In the genomic region with DNA sequence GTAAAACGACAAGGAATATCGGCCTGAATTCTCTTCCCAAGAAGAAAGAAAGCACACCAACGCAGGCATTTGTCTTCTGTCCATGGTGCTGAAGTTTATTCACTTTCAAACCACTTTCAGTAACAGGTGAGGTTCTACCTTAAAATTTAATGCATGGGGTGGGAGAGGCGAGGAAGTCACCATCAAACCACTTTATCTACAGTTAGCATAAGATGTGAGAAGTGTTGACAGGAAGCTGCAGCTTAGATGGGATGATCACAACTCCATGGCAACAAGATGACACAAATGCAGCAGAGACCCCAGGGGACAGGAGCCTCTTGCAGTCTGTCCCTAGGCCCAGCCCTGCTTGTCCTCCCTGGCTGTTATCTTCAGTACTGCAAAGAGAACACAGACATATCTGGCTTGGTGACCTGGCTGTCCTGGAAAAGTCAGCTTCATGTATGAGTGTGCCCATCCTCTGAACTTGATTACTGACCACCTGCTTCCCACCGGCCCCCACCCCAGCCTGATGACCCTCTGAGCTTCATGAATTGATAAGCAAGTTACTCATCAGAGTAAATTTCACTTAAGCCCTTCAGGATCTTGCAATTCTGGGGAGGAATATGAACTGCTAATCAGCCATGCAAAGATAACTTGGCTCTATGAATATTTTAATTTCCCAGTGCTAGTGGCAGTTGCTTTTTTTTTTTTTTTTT, we compare ENCODE assay signal across 11 cellular contexts. TPM values are rescaled to one million over a fixed set of nuclear protein-coding genes. Genes with fewer than 3 reads are reported as not detected.
DNase-seq lines count a peak whose midpoint lies in the region; ATAC-seq and TF ChIP-seq lines count a peak whose summit lies in the region.
"Had no signal": no experiment of that assay in that cellular context is flagged by ENCODE, and none has a peak within 500 bp of the region (broad histone marks: within the 10 kb centered on the region; RNA-seq: fewer than 3 reads in every experiment).

No MANE protein-coding gene starts in this region.

- no peak overlapping the region for H3K27ac ChIP-seq in thyroid gland
- H3K27ac ChIP-seq: vagina had no signal

- H3K4me3 ChIP-seq in fibroblast of the aortic adventitia (ENCODE audit: low read depth, low read length) (no peak overlapping the region), thyroid gland (replicated peaks in 1 of 3) (no peak overlapping the region)
- H3K4me3 ChIP-seq: vagina had no signal

- no peaks in the 10 kb centered on the region for H3K4me1 ChIP-seq in thyroid gland
- H3K4me1 ChIP-seq: vagina had no signal

- DNase-seq in EH (ENCODE audit: low read depth), result peak; percentile 33
- DNase-seq in NCI-H69 (lab: John Stamatoyannopoulos, UW), result peak; percentile 6
- DNase-seq in fibroblast of the aortic adventitia (ENCODE audit: low read depth), result peak; percentile 40
- DNase-seq in NOMO-1 treated with dmso at 0.1 percent for 144 hours (lab: John Stamatoyannopoulos, UW; ENCODE audit: unreplicated experiment), result no peak
- DNase-seq in thyroid gland, result no peak
- DNase-seq: activated naive CD8-positive, alpha-beta T cell treated with anti-CD3 and anti-CD28 coated beads, Interleukin-2, amount 50 U/mL, for 24 hours; NCI-H510A treated with DMSO at 0.1 percent for 48 hours had no signal

- H3K36me3 ChIP-seq in thyroid gland, result peaks cover 27 to 29% of the 10 kb centered on the region in 2 donors

- WGBS in thyroid gland, 2 donors, result 46 to 50% methylated on average over 5 of the region's 5 CpGs

- H3K27me3 ChIP-seq in thyroid gland, result no peaks in the 10 kb centered on the region
- H3K27me3 ChIP-seq: vagina had no signal

- no peak for ATAC-seq in HG03039 (IDR thresholded peaks at IDR 0.05; ENCODE audit: unreplicated experiment)
- ATAC-seq: activated naive CD8-positive, alpha-beta T cell treated with anti-CD3 and anti-CD28 coated beads, Interleukin-2, amount 50 U/mL, for 24 hours had no signal

- intact Hi-C loops in thyroid gland (cut with DNase I), result no loop called here

- no peak for TF ChIP-seq CTCF in fibroblast of the aortic adventitia (IDR thresholded peaks at IDR 0.05; ENCODE audit: insufficient read depth, low read length)
- no peak for TF ChIP-seq CTCF in thyroid gland (IDR thresholded peaks at IDR 0.05)

- H3K9me3 ChIP-seq in thyroid gland, result no peaks in the 10 kb centered on the region
- H3K9me3 ChIP-seq: vagina had no signal

- no peak for TF ChIP-seq POLR2A in thyroid gland (IDR thresholded peaks at IDR 0.05)

RNA-seq across cellular contexts. Expression of gene NPPA, which starts 1.8 kb away (rescaled TPM):
- total RNA-seq in fibroblast of the aortic adventitia (ENCODE audit: low replicate concordance) (not detected in 2 replicates), thyroid gland (not detected)
- total RNA-seq: glomerular endothelial cell, neural crest cell, vagina had no signal

RNA-seq across cellular contexts. Expression of gene NPPB, which starts 13.0 kb away (rescaled TPM):
- total RNA-seq in fibroblast of the aortic adventitia (ENCODE audit: low replicate concordance) (not detected in 2 replicates), thyroid gland (not detected)
- total RNA-seq: neural crest cell, vagina had no signal

RNA-seq across cellular contexts. Expression of gene CLCN6, which starts 39.8 kb away (rescaled TPM):
- 12.6 and 47.8 TPM in 2 replicates for total RNA-seq in fibroblast of the aortic adventitia (ENCODE audit: low replicate concordance)
- 10 to 100 TPM; 14.8 to 38.4 (median 16.9) TPM for total RNA-seq in thyroid gland

RNA-seq across cellular contexts. Expression of gene MTHFR, which starts 40.0 kb away (rescaled TPM):
- 42.9 and 55.4 TPM in 2 replicates for total RNA-seq in fibroblast of the aortic adventitia (ENCODE audit: low replicate concordance)
- 10 to 100 TPM; 52.8 to 96.9 (median 65.6) TPM for total RNA-seq in thyroid gland

Comparison
In these comparisons a context has a peak if more than half of its experiments do, and no peak if none do; other contexts are left out.
1. DNase-seq: peak in EH (single experiment), NCI-H69 (single experiment) and fibroblast of the aortic adventitia (single experiment); none in NOMO-1 treated with dmso at 0.1 percent for 144 hours (single experiment) and thyroid gland (0 of 2).